Comparison of ENCODE assay signal across 19 cellular contexts in the genomic region with DNA sequence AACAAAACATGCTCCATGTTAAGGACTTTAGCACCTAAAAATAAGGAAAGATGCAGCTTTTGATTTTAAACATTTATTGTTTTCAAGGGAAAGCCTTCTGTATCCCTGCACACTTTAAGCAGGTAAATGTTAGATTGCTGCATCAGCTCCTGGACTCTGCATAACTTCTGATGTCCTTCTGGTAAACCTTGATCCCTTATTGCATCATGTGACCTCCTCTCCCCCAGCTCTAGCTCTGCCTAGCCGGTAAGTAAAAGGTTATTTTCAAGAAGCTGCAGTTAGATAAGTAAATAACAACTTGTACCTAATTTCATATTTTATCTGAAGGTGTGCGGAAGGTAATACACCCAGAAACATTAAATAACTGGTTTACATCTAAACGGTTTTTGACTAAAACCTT.
"Had no signal": no experiment of that assay in that cellular context is flagged by ENCODE, and none has a peak within 500 bp of the region (broad histone marks: within the 10 kb centered on the region; RNA-seq: fewer than 3 reads in every experiment).

No MANE protein-coding gene starts in this region.

- FAIRE-seq: frontal cortex had no signal

- H3K4me3 ChIP-seq: dorsolateral prefrontal cortex, heart left ventricle, psoas muscle, testis, tibial nerve had no signal

- H3K27ac ChIP-seq: dorsolateral prefrontal cortex, heart left ventricle, psoas muscle, testis, tibial nerve had no signal

- ATAC-seq: heart left ventricle; left ventricle myocardium superior; psoas muscle; sciatic nerve; stimulated activated naive B cell treated with anti-CD40 and anti-IgM and Interleukin-4, amounts not matched to agents 10 μg/mL and 1 μg/mL and 100 μg/mL, for 72 hours; stimulated activated naive CD8-positive, alpha-beta T cell treated with anti-CD3 and anti-CD28 coated beads, Interleukin-15, amount 100 ng/mL, for 72 hours had no signal

- H3K27me3 ChIP-seq: dorsolateral prefrontal cortex, heart left ventricle, testis, tibial nerve had no signal

- H3K4me1 ChIP-seq: heart left ventricle, psoas muscle, testis had no signal

- H3K9me3 ChIP-seq: psoas muscle, testis, tibial nerve had no signal

- DNase-seq: cortex of kidney; dorsolateral prefrontal cortex; effector CD8-positive, alpha-beta T cell; heart left ventricle; islet precursor cell; left ventricle myocardium superior; mesendoderm; naive B cell; occipital lobe; psoas muscle; retina; stimulated activated CD4-positive, alpha-beta T cell treated with anti-CD3 and anti-CD28 coated beads, Interleukin-2, amount 100 ng/mL, for 24 hours; stimulated activated CD4-positive, alpha-beta T cell treated with anti-CD3 and anti-CD28 coated beads, Interleukin-4, amount 100 ng/mL, for 4 hours; stimulated activated naive B cell treated with anti-CD40 and anti-IgM and Interleukin-4, amounts not matched to agents 10 μg/mL and 1 μg/mL and 100 μg/mL, for 72 hours; stimulated activated naive CD8-positive, alpha-beta T cell treated with anti-CD3 and anti-CD28 coated beads, Interleukin-15, amount 100 ng/mL, for 72 hours; testis had no signal

- H3K36me3 ChIP-seq: heart left ventricle, tibial nerve had no signal
